In genomic region chr2:150476213-150476740, GRCh38 we compare ENCODE assay signal across 12 cellular contexts. TPM values are rescaled to one million over a fixed set of nuclear protein-coding genes. Genes with fewer than 3 reads are reported as not detected.
DNase-seq lines count a peak whose midpoint lies in the region; ATAC-seq and TF ChIP-seq lines count a peak whose summit lies in the region.
"Had no signal": no experiment of that assay in that cellular context is flagged by ENCODE, and none has a peak within 500 bp of the region (broad histone marks: within the 10 kb centered on the region; RNA-seq: fewer than 3 reads in every experiment).

No MANE protein-coding gene starts in this region.

- H3K9me3 Mint-ChIP-seq in CD8-positive, alpha-beta memory T cell, result peaks cover 0 to 3% (median 0%) of the 10 kb centered on the region in 5 donors

- H3K4me3 ChIP-seq in fibroblast of lung (replicated peaks in 1 of 4; ENCODE audit: control extremely low read depth in 1 of 4, insufficient read depth in 1 of 4, low read depth in 3 of 4, low read length in 4 of 4), result peak overlapping the region in 3 of 4 experiments; percentile 7 to 98 (median 32)
- no peak overlapping the region for H3K4me3 ChIP-seq in osteoblast (ENCODE audit: insufficient read depth, low read length)
- no peak overlapping the region for H3K4me3 ChIP-seq in CD8-positive, alpha-beta memory T cell (ENCODE audit: low read length)

- H3K36me3 Mint-ChIP-seq in CD8-positive, alpha-beta memory T cell, result no peaks in the 10 kb centered on the region

- H3K9ac ChIP-seq in fibroblast of lung (ENCODE audit: insufficient read depth, low read length), result no peak overlapping the region

- peaks cover 0 to 3% of the 10 kb centered on the region in 2 donors for H3K27me3 Mint-ChIP-seq in CD8-positive, alpha-beta memory T cell

- H4K20me1 ChIP-seq in fibroblast of lung (ENCODE audit: control insufficient read depth, extremely low read depth, insufficient read depth, low read length), result peaks cover 3% of the 10 kb centered on the region
- H4K20me1 ChIP-seq in osteoblast (ENCODE audit: insufficient read depth, low read length), result peaks cover 71% of the 10 kb centered on the region

- no peak overlapping the region for H3K27ac Mint-ChIP-seq in CD8-positive, alpha-beta memory T cell

- peak overlapping the region; percentile 53 for H3K27ac ChIP-seq in fibroblast of lung (ENCODE audit: insufficient read depth, low read length)
- peak overlapping the region; percentile 74 for H3K27ac ChIP-seq in osteoblast (ENCODE audit: low read depth, low read length)
- H3K27ac ChIP-seq in CD8-positive, alpha-beta memory T cell (ENCODE audit: low read depth, low read length), result no peak overlapping the region
- H3K27ac ChIP-seq: VCaP had no signal

- H3K27me3 ChIP-seq in fibroblast of lung (ENCODE audit: control insufficient read depth, insufficient read depth, low read length) (no peaks in the 10 kb centered on the region), osteoblast (ENCODE audit: insufficient read depth, low read length) (no peaks in the 10 kb centered on the region)
- no peaks in the 10 kb centered on the region for H3K27me3 ChIP-seq in CD8-positive, alpha-beta memory T cell (ENCODE audit: insufficient read depth, low read length, poor library complexity, severe bottlenecking)

- H3K36me3 ChIP-seq in fibroblast of lung (ENCODE audit: control insufficient read depth, insufficient read depth, low read length), result peaks cover 11% of the 10 kb centered on the region
- H3K36me3 ChIP-seq in osteoblast (ENCODE audit: insufficient read depth, low read length), result peaks cover 67% of the 10 kb centered on the region
- no peaks in the 10 kb centered on the region for H3K36me3 ChIP-seq in CD8-positive, alpha-beta memory T cell (ENCODE audit: insufficient read depth, low read length)

- no peaks in the 10 kb centered on the region for H3K4me1 Mint-ChIP-seq in CD8-positive, alpha-beta memory T cell

- H3K9me3 ChIP-seq in fibroblast of lung (ENCODE audit: control insufficient read depth, insufficient read depth, low read depth, low read length) (no peaks in the 10 kb centered on the region), osteoblast (ENCODE audit: low read depth, low read length) (no peaks in the 10 kb centered on the region)
- no peaks in the 10 kb centered on the region for H3K9me3 ChIP-seq in CD8-positive, alpha-beta memory T cell (ENCODE audit: low read length)

- intact Hi-C loops in Right ventricle myocardium inferior (cut with DNase I) (no loop called here), cardiac septum (cut with DNase I) (no loop called here)

- H3K79me2 ChIP-seq in fibroblast of lung (ENCODE audit: control insufficient read depth, insufficient read depth, low read length) (peaks cover 100% of the 10 kb centered on the region), osteoblast (ENCODE audit: insufficient read depth, low read length) (peaks cover 97% of the 10 kb centered on the region)

- H3K4me1 ChIP-seq in fibroblast of lung (ENCODE audit: control insufficient read depth, extremely low read depth, insufficient read depth, low read length) (peaks cover 48% of the 10 kb centered on the region), osteoblast (ENCODE audit: insufficient read depth, low read length) (peaks cover 98% of the 10 kb centered on the region)
- no peaks in the 10 kb centered on the region for H3K4me1 ChIP-seq in CD8-positive, alpha-beta memory T cell (ENCODE audit: insufficient read depth, low read length)

- peak; percentile 25 for ATAC-seq in Right ventricle myocardium inferior

- DNase-seq in Right ventricle myocardium inferior (ENCODE audit: missing footprints) (no peak), cardiac septum (ENCODE audit: low spot score) (no peak), fibroblast of lung (ENCODE audit: low read depth in 2 of 2) (peak in 1 of 2 donors; percentile 72), osteoblast (ENCODE audit: insufficient read length, low spot score, missing footprints) (peak; percentile 56), DMS 273 treated with DMSO at 0.1 percent for 48 hours (lab: John Stamatoyannopoulos, UW) (no peak), NCI-H187 (lab: John Stamatoyannopoulos, UW) (no peak), GM10248 (ENCODE audit: extremely low spot score) (no peak)
- no peak for DNase-seq in CD8-positive, alpha-beta memory T cell
- DNase-seq: 8988T, EL, KG1 had no signal

- TF ChIP-seq CTCF in fibroblast of lung (conservative IDR thresholded peaks at IDR 0.05 in 1 of 2, IDR thresholded peaks at IDR 0.05 in 1 of 2; ENCODE audit: low read depth in 1 of 2, low read length in 2 of 2), result no peak
- TF ChIP-seq CTCF in osteoblast (IDR thresholded peaks at IDR 0.05; ENCODE audit: extremely low read depth, low read depth, low read length), result no peak
- TF ChIP-seq CTCF in GM10248 (IDR thresholded peaks at IDR 0.05; ENCODE audit: control extremely low read depth, extremely low read depth, low read depth, missing control alignments), result no peak

- H3K4me2 ChIP-seq in fibroblast of lung (ENCODE audit: extremely low read depth, insufficient read depth, low read length) (peak overlapping the region; percentile 81), osteoblast (ENCODE audit: insufficient read depth, low read length) (peak overlapping the region; percentile 56)

- no peak overlapping the region for H3K4me3 Mint-ChIP-seq in CD8-positive, alpha-beta memory T cell

- POLR2A ChIA-PET in CD8-positive, alpha-beta memory T cell (lab: Charles Lee), result no interaction called here
- POLR2A ChIA-PET in GM10248 (lab: Yijun Ruan, JAX), result no interaction called here

- H2AFZ ChIP-seq in fibroblast of lung (ENCODE audit: low read length) (no peak overlapping the region), osteoblast (ENCODE audit: low read length) (no peak overlapping the region)

- CTCF ChIA-PET in CD8-positive, alpha-beta memory T cell (lab: Charles Lee), result no interaction called here
- CTCF ChIA-PET in GM10248 (lab: Yijun Ruan, JAX), result interaction anchor here (1.3 to 2.0 kb wide), 2 partner anchors 9 to 22 kb away, joined by 3 to 5 read pairs; no protein-coding TSS in a partner anchor

RNA-seq across cellular contexts. Expression of gene RND3, which starts 11.2 kb away (rescaled TPM):
- total RNA-seq in Right ventricle myocardium inferior (22.1 TPM), cardiac septum (46.9 TPM), fibroblast of lung (559 and 1,405 TPM in 2 replicates), osteoblast (241 and 298 TPM in 2 replicates)
- 363 and 403 TPM in 2 replicates for polyA plus RNA-seq in fibroblast of lung
- 306 and 351 TPM in 2 replicates for polyA plus RNA-seq in fibroblast of lung (2012)
- 170 and 247 TPM in 2 replicates for polyA minus RNA-seq in fibroblast of lung (ENCODE audit: low replicate concordance)
- total RNA-seq in CD8-positive, alpha-beta memory T cell, result not detected
- not detected for polyA plus RNA-seq in CD8-positive, alpha-beta memory T cell

Comparison
In these comparisons a context has a peak if more than half of its experiments do, and no peak if none do; other contexts are left out.
1. H3K4me3 ChIP-seq: peak in fibroblast of lung (3 of 4); none in osteoblast (single experiment) and CD8-positive, alpha-beta memory T cell (single experiment).
2. RNA of gene RND3, which starts 11.2 kb away (total RNA-seq): 559 to 1,405 TPM in fibroblast of lung, 241 to 298 TPM in osteoblast, 46.9 TPM in cardiac septum (single experiment) and 22.1 TPM in Right ventricle myocardium inferior (single experiment); not detected in CD8-positive, alpha-beta memory T cell; every median in the first group is over 10 times any median in the second.